Comparison of ENCODE assay signal across 12 cellular contexts in the genomic region with DNA sequence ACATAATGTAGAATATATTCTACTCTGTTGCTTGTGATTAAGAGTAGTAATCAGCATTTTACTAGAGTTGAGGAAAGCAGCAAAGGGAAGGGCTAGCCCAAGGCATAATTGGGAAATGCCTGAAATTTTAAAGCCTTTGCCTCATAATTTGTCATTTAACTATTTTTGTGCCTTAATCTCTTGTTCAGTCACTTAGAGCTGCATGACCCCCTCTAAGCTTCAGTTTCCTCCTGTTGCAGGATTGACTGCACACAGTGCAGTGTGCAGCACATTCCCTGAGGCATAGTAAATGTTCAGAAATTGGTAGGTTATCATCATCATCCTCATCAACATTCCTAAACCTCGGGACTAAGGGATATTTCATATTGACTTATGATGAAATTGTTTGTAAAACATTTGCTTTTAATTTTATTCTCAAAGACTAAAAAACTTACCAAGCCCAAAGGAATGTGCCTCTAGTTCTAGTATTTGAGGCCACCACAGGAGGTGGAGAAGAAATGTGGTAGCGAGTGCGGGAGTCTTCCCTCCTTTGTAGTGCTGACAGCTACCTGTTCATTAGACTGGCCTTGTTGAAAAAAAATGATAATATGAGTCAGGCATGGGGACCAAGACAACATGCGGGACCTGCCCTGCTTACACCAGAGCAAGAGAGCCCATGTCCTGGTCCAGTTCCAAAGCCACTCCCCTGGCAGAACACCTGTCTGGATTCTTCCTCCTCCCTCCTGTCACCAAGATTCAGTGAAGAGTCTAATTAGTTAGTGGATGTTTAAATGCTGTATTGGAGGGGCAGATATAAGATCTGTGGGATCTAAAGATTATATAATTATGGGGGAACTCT. TPM values are rescaled to one million over a fixed set of nuclear protein-coding genes. Genes with fewer than 3 reads are reported as not detected.
DNase-seq lines count a peak whose midpoint lies in the region; TF ChIP-seq lines count a peak whose summit lies in the region.
"Had no signal": no experiment of that assay in that cellular context is flagged by ENCODE, and none has a peak within 500 bp of the region (broad histone marks: within the 10 kb centered on the region; RNA-seq: fewer than 3 reads in every experiment).

No MANE protein-coding gene starts in this region.

- H3K4me1 ChIP-seq in KMS-11 (ENCODE audit: low read depth, poor library complexity, severe bottlenecking): peaks cover 70% of the 10 kb centered on the region

- peak overlapping the region; percentile 64 for H3K27ac ChIP-seq in KMS-11

- H4K20me1 ChIP-seq in KMS-11 (ENCODE audit: insufficient read depth): no peaks in the 10 kb centered on the region

- no peaks in the 10 kb centered on the region for H3K27me3 ChIP-seq in KMS-11 (ENCODE audit: insufficient read depth, low read depth)
- H3K27me3 ChIP-seq: thyroid gland had no signal

- H3K9me3 Mint-ChIP-seq in mesothelial cell of epicardium: peaks cover 5% of the 10 kb centered on the region

- DNase-seq in DMS53 (lab: John Stamatoyannopoulos, UW) (peak; percentile 50), cardiac fibroblast (ENCODE audit: low read depth in 2 of 2) (peak; percentile 45 to 69), mesothelial cell of epicardium (ENCODE audit: low spot score in 2 of 2, unreplicated experiment in 2 of 2) (no peak), COLO829 (ENCODE audit: low spot score) (no peak), retina (no peak), cerebellar cortex (ENCODE audit: low spot score) (no peak), NCI-H2171 treated with DMSO at 0.1 percent for 48 hours (lab: John Stamatoyannopoulos, UW) (no peak)
- DNase-seq: activated effector memory CD4-positive, alpha-beta T cell treated with anti-CD3 and anti-CD28 coated beads, Interleukin-2, amount 50 U/mL, for 16 hours; NCI-H1930; stimulated activated CD4-positive, alpha-beta T cell treated with anti-CD3 and anti-CD28 coated beads, Interleukin-2, amount 100 ng/mL, for 48 hours; thyroid gland had no signal

- H3K36me3 Mint-ChIP-seq in mesothelial cell of epicardium: no peaks in the 10 kb centered on the region

- no peaks in the 10 kb centered on the region for H3K36me3 ChIP-seq in KMS-11 (ENCODE audit: insufficient read depth)
- H3K36me3 ChIP-seq: thyroid gland had no signal

- H3K4me2 ChIP-seq in KMS-11: peak overlapping the region; percentile 30

- 0 out of 2 replicates have a peak overlapping the region, but pooled peaks have one; percentile 52 for H2AFZ ChIP-seq in KMS-11 (ENCODE audit: low read depth)

- H3K79me2 ChIP-seq in KMS-11 (ENCODE audit: insufficient read depth, low read depth): no peaks in the 10 kb centered on the region

- TF ChIP-seq CTCF in KMS-11 (conservative IDR thresholded peaks at IDR 0.05; ENCODE audit: low read depth, low read length) (no peak), cardiac fibroblast (IDR thresholded peaks at IDR 0.05; ENCODE audit: low read depth, low read length) (no peak), mesothelial cell of epicardium (IDR thresholded peaks at IDR 0.05; ENCODE audit: unreplicated experiment) (no peak)

- no peak overlapping the region for H3K9ac ChIP-seq in KMS-11

- peaks cover 43% of the 10 kb centered on the region for H3K4me1 Mint-ChIP-seq in mesothelial cell of epicardium

- no peaks in the 10 kb centered on the region for H3K27me3 Mint-ChIP-seq in mesothelial cell of epicardium (ENCODE audit: low read depth)

- no peak overlapping the region for H3K4me3 Mint-ChIP-seq in mesothelial cell of epicardium

- no peak overlapping the region for H3K4me3 ChIP-seq in KMS-11 (IDR thresholded peaks at IDR 0.05; ENCODE audit: insufficient read depth, low read depth, low read length)
- H3K4me3 ChIP-seq in cardiac fibroblast (replicated peaks in 1 of 2; ENCODE audit: low read depth in 2 of 2, low read length in 2 of 2): no peak overlapping the region
- H3K4me3 ChIP-seq: thyroid gland had no signal

- H3K27ac Mint-ChIP-seq in mesothelial cell of epicardium: peak overlapping the region; percentile 79

RNA-seq across cellular contexts. Expression of gene TENT5A, which starts 14.9 kb away (rescaled TPM):
- total RNA-seq in mesothelial cell of epicardium: 9.8 to 11.5 TPM (median 10.9 TPM) in 3 replicates

Comparison
In these comparisons a context has a peak if more than half of its experiments do, and no peak if none do; other contexts are left out.
1. DNase-seq: peak in DMS53 (single experiment) and cardiac fibroblast (2 of 2); none in mesothelial cell of epicardium (0 of 2), COLO829 (single experiment), retina (single experiment), cerebellar cortex (single experiment) and NCI-H2171 treated with DMSO at 0.1 percent for 48 hours (single experiment).